8 cellular contexts compared by ENCODE assay signal in genomic region chr10:28532223-28532508, GRCh38. TPM values are rescaled to one million over a fixed set of nuclear protein-coding genes. Genes with fewer than 3 reads are reported as not detected.
A peak's percentile ranks its signal among the peaks of the same experiment; 100 is the strongest.
DNase-seq lines count a peak whose midpoint lies in the region; ATAC-seq and TF ChIP-seq lines count a peak whose summit lies in the region.

No MANE protein-coding gene starts in this region.

- peak; percentile 36 for ATAC-seq in HG03280 (IDR thresholded peaks at IDR 0.05; ENCODE audit: unreplicated experiment)

- 0 to 1% methylated on average over 4 to 24 of the region's 30 CpGs for WGBS in tibial nerve, 2 donors

- peaks cover 36% of the 10 kb centered on the region for H3K4me1 ChIP-seq in CD8-positive, alpha-beta memory T cell (ENCODE audit: insufficient read depth, low read length)
- peaks cover 9% of the 10 kb centered on the region for H3K4me1 ChIP-seq in effector memory CD4-positive, alpha-beta T cell (ENCODE audit: control insufficient read depth, insufficient read depth, low read length, poor library complexity, severe bottlenecking)
- H3K4me1 ChIP-seq in muscle layer of colon (ENCODE audit: insufficient read depth, low read length) (peaks cover 39% of the 10 kb centered on the region), tibial nerve (peaks cover 0 to 52% (median 16%) of the 10 kb centered on the region in 4 donors)

- POLR2A ChIA-PET in CD8-positive, alpha-beta memory T cell (lab: Charles Lee) = interaction anchor here (0.5 to 1.5 kb wide), 14 partner anchors 14 to 1377 kb away, joined by 3 to 15 read pairs (median 5); partner anchors contain the start of genes MASTL, MPP7, RAB18 and YME1L1

- H3K4me3 ChIP-seq in CD8-positive, alpha-beta memory T cell (ENCODE audit: low read length) = peak overlapping the region; percentile 82
- H3K4me3 ChIP-seq in SK-N-MC (peak overlapping the region; percentile 81), muscle layer of colon (ENCODE audit: low read depth in 1 of 2, low read length in 2 of 2) (peak overlapping the region; percentile 84 to 97), tibial nerve (peak overlapping the region; percentile 70 to 98 (median 90))
- H3K4me3 ChIP-seq in effector memory CD4-positive, alpha-beta T cell (ENCODE audit: insufficient read depth, low read depth, low read length, poor library complexity, severe bottlenecking) = peak overlapping the region; percentile 97

- no peak for TF ChIP-seq CTCF in tibial nerve (IDR thresholded peaks at IDR 0.05)

- no peaks in the 10 kb centered on the region for H3K9me3 ChIP-seq in CD8-positive, alpha-beta memory T cell (ENCODE audit: low read length)
- H3K9me3 ChIP-seq in SK-N-MC (ENCODE audit: low read depth, low read length) (no peaks in the 10 kb centered on the region), muscle layer of colon (ENCODE audit: low read length) (no peaks in the 10 kb centered on the region), tibial nerve (no peaks in the 10 kb centered on the region)
- no peaks in the 10 kb centered on the region for H3K9me3 ChIP-seq in effector memory CD4-positive, alpha-beta T cell (ENCODE audit: control insufficient read depth, low read length)

- peak overlapping the region; percentile 98 for H3K27ac ChIP-seq in CD8-positive, alpha-beta memory T cell (ENCODE audit: low read depth, low read length)
- peak overlapping the region; percentile 97 for H3K27ac ChIP-seq in SK-N-MC
- H3K27ac ChIP-seq in effector memory CD4-positive, alpha-beta T cell (ENCODE audit: insufficient read depth, low read length, poor library complexity, severe bottlenecking) = peak overlapping the region; percentile 100
- H3K27ac ChIP-seq in muscle layer of colon (ENCODE audit: low read depth, low read length) = peak overlapping the region; percentile 100
- peak overlapping the region; percentile 93 to 98 (median 97) for H3K27ac ChIP-seq in tibial nerve

- no peak for TF ChIP-seq POLR2A in tibial nerve (IDR thresholded peaks at IDR 0.05)

- no peaks in the 10 kb centered on the region for H3K9me3 Mint-ChIP-seq in CD8-positive, alpha-beta memory T cell

- TF ChIP-seq EP300 in tibial nerve (IDR thresholded peaks at IDR 0.05) = no peak

- peaks cover 0 to 6% of the 10 kb centered on the region in 2 donors for H3K27me3 Mint-ChIP-seq in CD8-positive, alpha-beta memory T cell

- DNase-seq in CD8-positive, alpha-beta memory T cell = no peak
- DNase-seq in GM19240 (ENCODE audit: insufficient read length, low spot score) (peak; percentile 33), SK-N-MC (ENCODE audit: low read depth, low spot score) (no peak), tibial nerve (ENCODE audit: low spot score in 2 of 2) (peak; percentile 23 to 27), activated gamma-delta T cell treated with Interleukin-2 at 50 U/mL for 16 hours (no peak)
- DNase-seq in effector memory CD4-positive, alpha-beta T cell = no peak

- peak overlapping the region; percentile 96 to 100 (median 98) for H3K27ac Mint-ChIP-seq in CD8-positive, alpha-beta memory T cell

- CTCF ChIA-PET in CD8-positive, alpha-beta memory T cell (lab: Charles Lee) = interaction anchor here (0.8 to 2.9 kb wide), 4 partner anchors 11 to 1028 kb away, joined by 3 to 7 read pairs (median 4); partner anchors contain the start of genes MPP7 and RAB18

- peaks cover 21% of the 10 kb centered on the region for H3K36me3 ChIP-seq in CD8-positive, alpha-beta memory T cell (ENCODE audit: insufficient read depth, low read length)
- H3K36me3 ChIP-seq in SK-N-MC (ENCODE audit: insufficient read depth, low read length) = peaks cover 33% of the 10 kb centered on the region
- peaks cover 7% of the 10 kb centered on the region for H3K36me3 ChIP-seq in effector memory CD4-positive, alpha-beta T cell (ENCODE audit: control insufficient read depth, insufficient read depth, low read length)
- H3K36me3 ChIP-seq in muscle layer of colon (ENCODE audit: insufficient read depth, low read length) = peaks cover 20% of the 10 kb centered on the region
- peaks cover 0 to 38% (median 5%) of the 10 kb centered on the region in 3 donors for H3K36me3 ChIP-seq in tibial nerve

- no peaks in the 10 kb centered on the region for H3K27me3 ChIP-seq in CD8-positive, alpha-beta memory T cell (ENCODE audit: insufficient read depth, low read length, poor library complexity, severe bottlenecking)
- H3K27me3 ChIP-seq in effector memory CD4-positive, alpha-beta T cell (replicated peaks; ENCODE audit: control insufficient read depth, insufficient read depth, low read length, poor library complexity, severe bottlenecking) = no peaks in the 10 kb centered on the region
- no peaks in the 10 kb centered on the region for H3K27me3 ChIP-seq in muscle layer of colon (ENCODE audit: control insufficient read depth in 1 of 2, insufficient read depth in 2 of 2, low read length in 2 of 2)
- no peaks in the 10 kb centered on the region for H3K27me3 ChIP-seq in tibial nerve

- H3K36me3 Mint-ChIP-seq in CD8-positive, alpha-beta memory T cell = peaks cover 7 to 48% (median 18%) of the 10 kb centered on the region in 3 donors

- H3K4me3 Mint-ChIP-seq in CD8-positive, alpha-beta memory T cell = peak overlapping the region; percentile 93 to 99 (median 99)

- H3K4me1 Mint-ChIP-seq in CD8-positive, alpha-beta memory T cell = peaks cover 52 to 80% (median 75%) of the 10 kb centered on the region in 3 donors

- peak overlapping the region; percentile 96 for H3K9ac ChIP-seq in SK-N-MC (ENCODE audit: insufficient read length)
- H3K9ac ChIP-seq in muscle layer of colon (ENCODE audit: low read length) = peak overlapping the region; percentile 71

RNA-seq across cellular contexts. Expression of gene WAC, which starts 0.8 kb away (rescaled TPM):
- 100 to 1,000 TPM; 134 to 142 TPM for total RNA-seq in CD8-positive, alpha-beta memory T cell
- 119 TPM for polyA plus RNA-seq in CD8-positive, alpha-beta memory T cell
- 100 to 1,000 TPM; 101 to 131 (median 118) TPM for total RNA-seq in tibial nerve

Comparison
In these comparisons a context has a peak if more than half of its experiments do, and no peak if none do; other contexts are left out.
1. DNase-seq: peak in GM19240 (single experiment) and tibial nerve (2 of 2); none in CD8-positive, alpha-beta memory T cell (0 of 5), SK-N-MC (single experiment), effector memory CD4-positive, alpha-beta T cell (0 of 3) and activated gamma-delta T cell treated with Interleukin-2 at 50 U/mL for 16 hours (single experiment).
2. Peak in every context shown above with its lines, with median percentiles within 50 percentile points of each other: H3K27ac ChIP-seq and H3K4me3 ChIP-seq.